ENCODE assay signal across 1 cellular context in the genomic region with DNA sequence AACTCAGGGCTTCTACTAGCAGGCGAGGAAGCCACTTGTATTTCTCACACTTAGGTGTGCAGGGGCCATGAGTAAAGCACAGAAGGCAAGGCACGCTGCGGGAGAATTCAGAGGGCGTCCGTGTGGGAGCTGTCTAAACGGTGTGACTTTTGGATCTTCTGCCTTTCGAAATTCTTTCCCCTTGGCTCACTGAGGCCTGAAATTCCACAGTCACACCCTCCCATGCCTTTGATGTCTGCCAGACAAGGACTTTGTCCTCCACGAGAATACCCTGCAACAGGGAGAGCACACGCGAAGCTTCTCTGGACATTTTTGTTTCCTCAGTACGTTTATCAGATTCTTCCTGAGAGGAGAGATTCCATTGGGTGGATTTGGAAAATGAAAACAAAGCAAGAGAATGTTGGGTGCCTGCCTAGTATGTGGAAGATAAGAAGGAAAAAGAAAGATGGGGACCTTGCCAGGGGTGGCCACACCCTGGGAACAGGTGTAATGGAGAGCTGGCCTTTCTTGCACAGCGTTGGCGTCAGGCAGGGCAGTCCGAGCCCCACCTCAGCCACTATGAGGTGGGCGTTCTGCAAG.
TF ChIP-seq lines count a peak whose summit lies in the region.

No MANE protein-coding gene starts in this region.

TF ChIP-seq in A549, 52 proteins besides CTCF, POLR2A, EP300 and RAD21 (continued from another document):
- TF ChIP-seq GATA3 (IDR thresholded peaks at IDR 0.05; ENCODE audit: borderline replicate concordance), result peak; percentile 61
- no peak for TF ChIP-seq RCOR1 (IDR thresholded peaks at IDR 0.05; ENCODE audit: low read depth, low read length)
- TF ChIP-seq EHF (CRISPR knock-in tag; IDR thresholded peaks at IDR 0.05), result no peak
- TF ChIP-seq, protein P1, sequence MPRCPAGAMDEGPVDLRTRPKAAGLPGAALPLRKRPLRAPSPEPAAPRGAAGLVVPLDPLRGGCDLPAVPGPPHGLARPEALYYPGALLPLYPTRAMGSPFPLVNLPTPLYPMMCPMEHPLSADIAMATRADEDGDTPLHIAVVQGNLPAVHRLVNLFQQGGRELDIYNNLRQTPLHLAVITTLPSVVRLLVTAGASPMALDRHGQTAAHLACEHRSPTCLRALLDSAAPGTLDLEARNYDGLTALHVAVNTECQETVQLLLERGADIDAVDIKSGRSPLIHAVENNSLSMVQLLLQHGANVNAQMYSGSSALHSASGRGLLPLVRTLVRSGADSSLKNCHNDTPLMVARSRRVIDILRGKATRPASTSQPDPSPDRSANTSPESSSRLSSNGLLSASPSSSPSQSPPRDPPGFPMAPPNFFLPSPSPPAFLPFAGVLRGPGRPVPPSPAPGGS (IDR thresholded peaks at IDR 0.05), result 0 out of 3 replicates have a peak, but pooled peaks have one; percentile 33
- peak; percentile 26; the same call in 1 of the 2 replicates for TF ChIP-seq JUNB (IDR thresholded peaks at IDR 0.05)
TF ChIP-seq in A549: peak in this region for 6.
